ENCODE assay signal across 14 cellular contexts in the genomic region with DNA sequence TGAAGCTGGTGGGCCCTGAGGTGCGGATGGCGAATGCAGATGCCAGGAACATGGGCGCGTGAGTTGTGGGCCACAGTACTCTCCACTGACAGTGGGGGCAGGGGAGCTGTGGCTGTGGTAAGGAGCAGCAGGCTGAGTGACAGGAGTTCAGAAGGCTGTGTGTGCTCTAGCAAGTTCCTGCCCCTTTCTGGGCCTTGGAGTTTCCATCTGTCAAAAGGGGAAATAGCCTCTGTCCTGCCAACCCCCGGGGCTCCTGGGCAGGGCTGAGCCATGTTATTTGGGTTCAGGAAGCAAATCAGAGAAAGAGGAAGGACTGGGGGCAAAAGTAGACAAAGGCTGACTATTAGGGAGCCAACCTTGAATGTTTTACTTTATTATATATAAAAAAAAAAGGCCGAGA. TPM values are rescaled to one million over a fixed set of nuclear protein-coding genes. Genes with fewer than 3 reads are reported as not detected.
DNase-seq lines count a peak whose midpoint lies in the region; FAIRE-seq and TF ChIP-seq lines count a peak whose summit lies in the region.
"Had no signal": no experiment of that assay in that cellular context is flagged by ENCODE, and none has a peak within 500 bp of the region (broad histone marks: within the 10 kb centered on the region; RNA-seq: fewer than 3 reads in every experiment).

No MANE protein-coding gene starts in this region.

- H3K4me2 ChIP-seq in endothelial cell of umbilical vein (ENCODE audit: insufficient read depth, low read length) = no peak overlapping the region

- no peaks in the 10 kb centered on the region for H3K79me2 ChIP-seq in endothelial cell of umbilical vein (ENCODE audit: control insufficient read depth, insufficient read depth, low read length)
- H3K79me2 ChIP-seq: parathyroid adenoma had no signal

- no TSS peak for BruUV-seq in endothelial cell of umbilical vein (replicated peaks; lab: Mats Ljungman, UMichigan)

- H3K27ac ChIP-seq in endothelial cell of umbilical vein (ENCODE audit: insufficient read depth, low read depth, low read length) = no peak overlapping the region
- H3K27ac ChIP-seq: brain microvascular endothelial cell, parathyroid adenoma had no signal

- no peaks in the 10 kb centered on the region for H3K27me3 ChIP-seq in endothelial cell of umbilical vein (ENCODE audit: control insufficient read depth in 2 of 2, insufficient read depth in 2 of 2, low read length in 2 of 2)
- H3K27me3 ChIP-seq: brain microvascular endothelial cell had no signal

- TF ChIP-seq CTCF in endothelial cell of umbilical vein (IDR thresholded peaks at IDR 0.05; ENCODE audit: extremely low read depth in 1 of 2, insufficient read depth in 1 of 2, low read depth in 1 of 2, low read length in 2 of 2) = no peak

- no peaks in the 10 kb centered on the region for H3K9me1 ChIP-seq in endothelial cell of umbilical vein (replicated peaks; ENCODE audit: control insufficient read depth, extremely low read depth, insufficient read depth, low read length)

- H3K9me3 Mint-ChIP-seq in activated naive CD4-positive, alpha-beta T cell treated with anti-CD3 and anti-CD28 coated beads for 36 hours = no peaks in the 10 kb centered on the region

- FAIRE-seq in endothelial cell of umbilical vein (lab: Jason Lieb, UNC) = no peak

- H3K9me3 ChIP-seq in endothelial cell of umbilical vein (replicated peaks; ENCODE audit: control insufficient read depth, insufficient read depth, low read length) = no peaks in the 10 kb centered on the region

- H4K20me1 ChIP-seq in endothelial cell of umbilical vein (replicated peaks; ENCODE audit: control insufficient read depth, extremely low read depth, insufficient read depth, low read length) = no peaks in the 10 kb centered on the region

- no peaks in the 10 kb centered on the region for H3K4me1 Mint-ChIP-seq in activated naive CD4-positive, alpha-beta T cell treated with anti-CD3 and anti-CD28 coated beads for 36 hours (ENCODE audit: low read depth)

- no peak overlapping the region for H3K27ac Mint-ChIP-seq in activated naive CD4-positive, alpha-beta T cell treated with anti-CD3 and anti-CD28 coated beads for 36 hours

- TF ChIP-seq POLR2A in endothelial cell of umbilical vein (IDR thresholded peaks at IDR 0.05; ENCODE audit: low read depth, low read length) = no peak

- H3K4me3 Mint-ChIP-seq in activated naive CD4-positive, alpha-beta T cell treated with anti-CD3 and anti-CD28 coated beads for 36 hours = no peak overlapping the region

- intact Hi-C loops in endothelial cell of umbilical vein (cut with micrococcal nuclease) = no loop called here
- intact Hi-C loops in activated naive CD4-positive, alpha-beta T cell treated with anti-CD3 and anti-CD28 coated beads for 36 hours (cut with micrococcal nuclease) = no loop called here

- DNase-seq in AML-193 (lab: John Stamatoyannopoulos, UW) (peak; percentile 56 to 66), MV-4-11 (lab: John Stamatoyannopoulos, UW) (peak; percentile 84), endothelial cell of umbilical vein (ENCODE audit: low read depth, low spot score) (peak; percentile 39), medulla oblongata (ENCODE audit: extremely low spot score) (peak; percentile 34), HK-2 (ENCODE audit: unreplicated experiment) (no peak), HuH-7 (ENCODE audit: low spot score) (no peak), NCI-H2029 (lab: John Stamatoyannopoulos, UW) (no peak)
- DNase-seq in activated naive CD4-positive, alpha-beta T cell treated with anti-CD3 and anti-CD28 coated beads for 36 hours = no peak
- DNase-seq: activated CD4-positive, alpha-beta T cell treated with anti-CD3 and anti-CD28 coated beads, Interleukin-2, amount 50 U/mL, for 4 hours; NCI-H2171; OCI-M1; T-helper 2 cell had no signal

- peaks cover 9 to 43% of the 10 kb centered on the region in 2 experiments for H3K36me3 ChIP-seq in endothelial cell of umbilical vein (ENCODE audit: control insufficient read depth in 2 of 2, extremely low read depth in 1 of 2, insufficient read depth in 2 of 2, low read length in 2 of 2)

- H3K4me3 ChIP-seq in endothelial cell of umbilical vein (replicated peaks in 1 of 3; ENCODE audit: insufficient read depth in 1 of 3, low read depth in 1 of 3, low read length in 3 of 3) = no peak overlapping the region

- dilution Hi-C loops in endothelial cell of umbilical vein (cut with MboI; ENCODE audit: extremely low pct_ligation_motif_present, low sequenced_read_pairs) = no loop called here

- no peaks in the 10 kb centered on the region for H3K27me3 Mint-ChIP-seq in activated naive CD4-positive, alpha-beta T cell treated with anti-CD3 and anti-CD28 coated beads for 36 hours (ENCODE audit: low read depth)

- POLR2A ChIA-PET in endothelial cell of umbilical vein (lab: Charles Lee) = no interaction called here

- no peak overlapping the region for H2AFZ ChIP-seq in endothelial cell of umbilical vein (ENCODE audit: low read depth, low read length)
- H2AFZ ChIP-seq: parathyroid adenoma had no signal

- H3K36me3 Mint-ChIP-seq in activated naive CD4-positive, alpha-beta T cell treated with anti-CD3 and anti-CD28 coated beads for 36 hours (ENCODE audit: low read depth) = peaks cover 3% of the 10 kb centered on the region

- no peaks in the 10 kb centered on the region for H3K4me1 ChIP-seq in endothelial cell of umbilical vein (ENCODE audit: control insufficient read depth, extremely low read depth, insufficient read depth, low read length)
- H3K4me1 ChIP-seq: parathyroid adenoma had no signal

- CTCF ChIA-PET in endothelial cell of umbilical vein (lab: Charles Lee) = no interaction called here
- CTCF ChIA-PET in activated naive CD4-positive, alpha-beta T cell treated with anti-CD3 and anti-CD28 coated beads for 36 hours (lab: Charles Lee) = no interaction called here

- H3K9ac ChIP-seq in endothelial cell of umbilical vein (replicated peaks; ENCODE audit: extremely low read depth, insufficient read depth, low read length) = no peak overlapping the region
- H3K9ac ChIP-seq: parathyroid adenoma had no signal

TF ChIP-seq in endothelial cell of umbilical vein, 7 proteins besides CTCF, POLR2A, EP300 and RAD21:
- TF ChIP-seq EZH2 (IDR thresholded peaks at IDR 0.05; ENCODE audit: borderline replicate concordance, low read depth, low read length, severe bottlenecking) (no peak), FOS (IDR thresholded peaks at IDR 0.05; ENCODE audit: borderline replicate concordance, insufficient read depth, low read length) (no peak), JUN (IDR thresholded peaks at IDR 0.05; ENCODE audit: borderline replicate concordance, insufficient read depth, insufficient read length, low read depth) (no peak), MAX (IDR thresholded peaks at IDR 0.05; ENCODE audit: insufficient read depth, insufficient read length) (no peak), MYC (IDR thresholded peaks at IDR 0.05; ENCODE audit: low read depth, low read length) (no peak)

RNA-seq across cellular contexts. Expression of gene MFN2, which starts 19.5 kb away (rescaled TPM):
- 66.6 and 82.4 TPM in 2 replicates for total RNA-seq in endothelial cell of umbilical vein
- polyA plus RNA-seq in endothelial cell of umbilical vein = 41.8 and 51.4 TPM in 2 replicates
- 45.7 and 52.7 TPM in 2 replicates for polyA plus RNA-seq in endothelial cell of umbilical vein (2011; cell fraction: cytosol; rRNA removed)
- polyA plus RNA-seq in endothelial cell of umbilical vein (2011; cell fraction: nucleus; rRNA removed) = 72.2 and 73.2 TPM in 2 replicates
- polyA plus RNA-seq in endothelial cell of umbilical vein (2012) = 76.5 and 104 TPM in 2 replicates
- polyA minus RNA-seq in endothelial cell of umbilical vein = 76.2 and 76.4 TPM in 2 replicates
- polyA minus RNA-seq in endothelial cell of umbilical vein (2011; cell fraction: cytosol; rRNA and poly(A)+ RNA removed) = 34.5 TPM
- 21.9 and 22.5 TPM in 2 replicates for polyA minus RNA-seq in endothelial cell of umbilical vein (2011; cell fraction: nucleus; rRNA and poly(A)+ RNA removed)
- total RNA-seq in activated naive CD4-positive, alpha-beta T cell treated with anti-CD3 and anti-CD28 coated beads for 36 hours = 10 to 100 TPM; 47.4 to 52.3 TPM

RNA-seq across cellular contexts. Expression of gene PLOD1, which starts 26.2 kb away (rescaled TPM):
- total RNA-seq in endothelial cell of umbilical vein = 245 and 260 TPM in 2 replicates
- polyA plus RNA-seq in endothelial cell of umbilical vein = 412 and 424 TPM in 2 replicates
- 307 and 311 TPM in 2 replicates for polyA plus RNA-seq in endothelial cell of umbilical vein (2011; cell fraction: cytosol; rRNA removed)
- 187 and 218 TPM in 2 replicates for polyA plus RNA-seq in endothelial cell of umbilical vein (2011; cell fraction: nucleus; rRNA removed)
- 236 and 278 TPM in 2 replicates for polyA plus RNA-seq in endothelial cell of umbilical vein (2012)
- polyA minus RNA-seq in endothelial cell of umbilical vein = 286 and 316 TPM in 2 replicates
- 45.9 TPM for polyA minus RNA-seq in endothelial cell of umbilical vein (2011; cell fraction: cytosol; rRNA and poly(A)+ RNA removed)
- 81.1 and 81.9 TPM in 2 replicates for polyA minus RNA-seq in endothelial cell of umbilical vein (2011; cell fraction: nucleus; rRNA and poly(A)+ RNA removed)
- total RNA-seq in activated naive CD4-positive, alpha-beta T cell treated with anti-CD3 and anti-CD28 coated beads for 36 hours = 1 to 10 TPM; 6.7 to 9.0 TPM

RNA-seq across cellular contexts. Expression of gene KIAA2013, which starts 34.5 kb away (rescaled TPM):
- total RNA-seq in endothelial cell of umbilical vein = 52.9 and 56.1 TPM in 2 replicates
- 137 and 194 TPM in 2 replicates for polyA plus RNA-seq in endothelial cell of umbilical vein
- polyA plus RNA-seq in endothelial cell of umbilical vein (2011; cell fraction: cytosol; rRNA removed) = 72.1 and 89.3 TPM in 2 replicates
- polyA plus RNA-seq in endothelial cell of umbilical vein (2011; cell fraction: nucleus; rRNA removed) = 34.1 and 34.7 TPM in 2 replicates
- polyA plus RNA-seq in endothelial cell of umbilical vein (2012) = 36.3 and 36.6 TPM in 2 replicates
- 46.3 and 55.5 TPM in 2 replicates for polyA minus RNA-seq in endothelial cell of umbilical vein
- polyA minus RNA-seq in endothelial cell of umbilical vein (2011; cell fraction: cytosol; rRNA and poly(A)+ RNA removed) = 48.6 TPM
- polyA minus RNA-seq in endothelial cell of umbilical vein (2011; cell fraction: nucleus; rRNA and poly(A)+ RNA removed) = 13.8 and 15.0 TPM in 2 replicates
- total RNA-seq in activated naive CD4-positive, alpha-beta T cell treated with anti-CD3 and anti-CD28 coated beads for 36 hours = 10 to 100 TPM; 16.0 to 17.7 TPM

RNA-seq across cellular contexts. Expression of gene MIIP, which starts 58.6 kb away (rescaled TPM):
- total RNA-seq in endothelial cell of umbilical vein = 30.1 and 32.3 TPM in 2 replicates
- polyA plus RNA-seq in endothelial cell of umbilical vein = 39.1 and 52.1 TPM in 2 replicates
- polyA plus RNA-seq in endothelial cell of umbilical vein (2011; cell fraction: cytosol; rRNA removed) = 22.8 and 30.4 TPM in 2 replicates
- 95.6 and 97.4 TPM in 2 replicates for polyA plus RNA-seq in endothelial cell of umbilical vein (2011; cell fraction: nucleus; rRNA removed)
- polyA plus RNA-seq in endothelial cell of umbilical vein (2012) = 15.4 and 20.5 TPM in 2 replicates
- 9.5 and 13.4 TPM in 2 replicates for polyA minus RNA-seq in endothelial cell of umbilical vein
- polyA minus RNA-seq in endothelial cell of umbilical vein (2011; cell fraction: cytosol; rRNA and poly(A)+ RNA removed) = 16.7 TPM
- polyA minus RNA-seq in endothelial cell of umbilical vein (2011; cell fraction: nucleus; rRNA and poly(A)+ RNA removed) = 12.6 and 14.3 TPM in 2 replicates
- 10 to 100 TPM; 32.8 to 36.4 TPM for total RNA-seq in activated naive CD4-positive, alpha-beta T cell treated with anti-CD3 and anti-CD28 coated beads for 36 hours

Comparison
In these comparisons a context has a peak if more than half of its experiments do, and no peak if none do; other contexts are left out.
1. DNase-seq: peak in AML-193 (2 of 2), MV-4-11 (single experiment), endothelial cell of umbilical vein (single experiment) and medulla oblongata (single experiment); none in HK-2 (single experiment), HuH-7 (single experiment), activated naive CD4-positive, alpha-beta T cell treated with anti-CD3 and anti-CD28 coated beads for 36 hours (single experiment) and NCI-H2029 (single experiment).
2. RNA of gene PLOD1, which starts 26.2 kb away (total RNA-seq): 245 to 260 TPM in endothelial cell of umbilical vein; 6.7 to 9.0 TPM in activated naive CD4-positive, alpha-beta T cell treated with anti-CD3 and anti-CD28 coated beads for 36 hours; every median in the first group is over 10 times any median in the second.